9 cellular contexts compared by ENCODE assay signal in the genomic region with DNA sequence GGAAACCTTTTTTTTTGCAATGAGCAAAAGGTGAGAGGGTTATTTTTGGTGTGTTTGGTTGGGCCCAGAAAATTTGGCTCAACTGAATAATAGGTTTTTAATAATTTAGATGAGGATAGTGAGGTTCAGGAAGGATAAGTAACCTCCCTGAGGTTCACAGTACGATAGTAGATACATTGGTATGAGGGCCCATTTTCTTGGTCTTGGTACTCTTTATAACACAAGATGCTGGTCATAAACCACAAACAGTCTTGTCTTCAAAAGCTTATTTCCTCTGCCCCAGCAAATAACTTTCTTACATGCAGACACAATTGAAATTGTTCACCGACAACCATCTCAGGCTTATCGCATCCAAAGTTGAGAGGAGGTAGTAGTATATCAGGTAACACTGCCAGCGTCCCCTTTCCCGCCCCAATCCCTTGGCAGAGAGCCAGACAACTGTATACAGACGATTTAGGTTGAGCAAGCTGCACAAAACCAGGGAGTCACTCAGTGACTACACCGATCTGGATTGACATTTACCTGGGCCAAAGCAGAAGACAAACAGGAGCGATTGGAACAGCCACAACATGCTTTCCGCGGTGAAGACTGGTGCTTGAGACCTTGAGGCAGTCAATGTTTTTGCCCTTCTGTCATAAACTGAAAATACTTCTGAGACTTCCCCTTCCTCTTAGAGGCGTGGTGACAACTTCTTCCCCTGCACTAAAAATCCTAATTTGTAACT. TPM values are rescaled to one million over a fixed set of nuclear protein-coding genes. Genes with fewer than 3 reads are reported as not detected.
A peak's percentile ranks its signal among the peaks of the same experiment; 100 is the strongest.
DNase-seq lines count a peak whose midpoint lies in the region; ATAC-seq, FAIRE-seq and TF ChIP-seq lines count a peak whose summit lies in the region.
"Had no signal": no experiment of that assay in that cellular context is flagged by ENCODE, and none has a peak within 500 bp of the region (broad histone marks: within the 10 kb centered on the region; RNA-seq: fewer than 3 reads in every experiment).

Gene SLAMF6 (minus strand): TSS at position 634 of the 724 bp plus-strand sequence. CDS start 63 bp downstream, at position 571.

- no peak within 1 kb of the TSS for H4K8ac ChIP-seq in trophoblast cell (ENCODE audit: low read depth, low read length)

- in situ Hi-C loops in HepG2 (cut with HindIII; ENCODE audit: extremely low pct_ligation_motif_present, low pct_unique_long_range_greater_than_20kb): no loop called here

- TF ChIP-seq RAD21 in HepG2 (CRISPR knock-in tag; IDR thresholded peaks at IDR 0.05): no peak

- H3K4me2 ChIP-seq in HepG2 (ENCODE audit: low read depth, low read length): no peak within 1 kb of the TSS
- H3K4me2 ChIP-seq in trophoblast cell (ENCODE audit: low read length): no peak within 1 kb of the TSS

- H2AK5ac ChIP-seq in trophoblast cell (ENCODE audit: low read length): no peak within 1 kb of the TSS

- H3K36me3 Mint-ChIP-seq in T-helper 1 cell treated with Interleukin-12 subunit alpha and Interleukin-12 subunit beta and Interleukin-4 antibody, amounts not matched to agents 30 μg/mL and 1 μg/mL, for 36 hours (ENCODE audit: low read depth): peaks cover 30% of the 10 kb centered on the region
- no peaks in the 10 kb centered on the region for H3K36me3 Mint-ChIP-seq in type B pancreatic cell

- no TSS peak for BruUV-seq in HepG2 (replicated peaks; lab: Mats Ljungman, UMichigan)

- TF ChIP-seq POLR2A in right lobe of liver (IDR thresholded peaks at IDR 0.05) (no peak), HepG2 (IDR thresholded peaks at IDR 0.05; ENCODE audit: insufficient read depth in 1 of 2, low read depth in 2 of 2, low read length in 2 of 2) (no peak)

- no peaks in the 10 kb centered on the region for H3K27me3 Mint-ChIP-seq in T-helper 1 cell treated with Interleukin-12 subunit alpha and Interleukin-12 subunit beta and Interleukin-4 antibody, amounts not matched to agents 30 μg/mL and 1 μg/mL, for 36 hours (ENCODE audit: low read depth)
- H3K27me3 Mint-ChIP-seq in type B pancreatic cell: peaks cover 1% of the 10 kb centered on the region

- no peak within 1 kb of the TSS for H4K12ac ChIP-seq in trophoblast cell (ENCODE audit: low read depth, low read length)

- peaks cover 55% of the 10 kb centered on the region for H3K4me1 Mint-ChIP-seq in T-helper 1 cell treated with Interleukin-12 subunit alpha and Interleukin-12 subunit beta and Interleukin-4 antibody, amounts not matched to agents 30 μg/mL and 1 μg/mL, for 36 hours (ENCODE audit: low read depth)
- no peaks in the 10 kb centered on the region for H3K4me1 Mint-ChIP-seq in type B pancreatic cell (ENCODE audit: unreplicated experiment)

- H3K27ac ChIP-seq in right lobe of liver: no peak within 1 kb of the TSS
- no peak within 1 kb of the TSS for H3K27ac ChIP-seq in HepG2 (ENCODE audit: extremely low read length, insufficient read depth, low read length)
- peak within 1 kb of the TSS; percentile 2 for H3K27ac ChIP-seq in duodenal mucosa (ENCODE audit: low read depth, low read length)
- no peak within 1 kb of the TSS for H3K27ac ChIP-seq in trophoblast cell (ENCODE audit: low read depth, low read length)

- DNase-seq in right lobe of liver (no peak), HepG2 (ENCODE audit: low spot score) (no peak), NCI-H526 (lab: John Stamatoyannopoulos, UW) (no peak), trophoblast cell (no peak), type B pancreatic cell (ENCODE audit: extremely low spot score, unreplicated experiment) (no peak), MG63 (no peak)

- no peaks in the 10 kb centered on the region for H4K20me1 ChIP-seq in HepG2 (ENCODE audit: insufficient read depth, low read length)

- intact Hi-C loops in right lobe of liver (cut with DNase I): no loop called here
- intact Hi-C loops in HepG2 (cut with micrococcal nuclease; ENCODE audit: unreplicated experiment): no loop called here

- H2BK120ac ChIP-seq in trophoblast cell (ENCODE audit: insufficient read depth, low read length, poor library complexity): no peak within 1 kb of the TSS

- H3K4me3 ChIP-seq in right lobe of liver (no peak within 1 kb of the TSS), HepG2 (replicated peaks in 1 of 3; ENCODE audit: insufficient read depth in 1 of 3, low read depth in 2 of 3, low read length in 3 of 3) (no peak within 1 kb of the TSS), duodenal mucosa (ENCODE audit: low read depth in 1 of 2, low read length in 2 of 2) (peak within 1 kb of the TSS; percentile 45 to 66), trophoblast cell (ENCODE audit: low read depth, low read length) (no peak within 1 kb of the TSS), MG63 (no peak within 1 kb of the TSS)

- peak within 1 kb of the TSS; percentile 89 for H3K27ac Mint-ChIP-seq in T-helper 1 cell treated with Interleukin-12 subunit alpha and Interleukin-12 subunit beta and Interleukin-4 antibody, amounts not matched to agents 30 μg/mL and 1 μg/mL, for 36 hours
- no peak within 1 kb of the TSS for H3K27ac Mint-ChIP-seq in type B pancreatic cell

- H2BK12ac ChIP-seq in trophoblast cell (ENCODE audit: low read length): no peak within 1 kb of the TSS

- H2AFZ ChIP-seq in HepG2 (ENCODE audit: low read length): no peak within 1 kb of the TSS
- no peak within 1 kb of the TSS for H2AFZ ChIP-seq in trophoblast cell (ENCODE audit: insufficient read depth, low read length, poor library complexity)

- 62% methylated on average over 10 of the region's 11 CpGs for WGBS in right lobe of liver (ENCODE audit: insufficient coverage, low coverage, low lambda C conversion rate, missing lambda C conversion rate)
- 33% methylated on average over 11 of the region's 11 CpGs for WGBS in HepG2 (ENCODE audit: low lambda C conversion rate)
- WGBS in trophoblast cell (ENCODE audit: extremely low coverage, insufficient coverage, insufficient read length): no CpG with 5 or more reads among the region's 11 CpGs

- ATAC-seq in right lobe of liver (peak in 3 of 4 donors; percentile 32 to 54 (median 37)), HepG2 (no peak)

- H3K79me2 ChIP-seq in HepG2 (ENCODE audit: insufficient read depth, low read length) (no peaks in the 10 kb centered on the region), trophoblast cell (ENCODE audit: control insufficient read depth, insufficient read depth, low read length, poor library complexity) (no peaks in the 10 kb centered on the region)

- H3K4ac ChIP-seq in trophoblast cell (ENCODE audit: low read depth, low read length): no peak within 1 kb of the TSS

- TF ChIP-seq EP300 in HepG2 (IDR thresholded peaks at IDR 0.05; ENCODE audit: low read depth in 2 of 2, low read length in 2 of 2): no peak
- TF ChIP-seq EP300 in HepG2 (CRISPR knock-in tag; IDR thresholded peaks at IDR 0.05; ENCODE audit: borderline replicate concordance): no peak

- peaks cover 24% of the 10 kb centered on the region for H3K9me3 Mint-ChIP-seq in T-helper 1 cell treated with Interleukin-12 subunit alpha and Interleukin-12 subunit beta and Interleukin-4 antibody, amounts not matched to agents 30 μg/mL and 1 μg/mL, for 36 hours
- no peaks in the 10 kb centered on the region for H3K9me3 Mint-ChIP-seq in type B pancreatic cell

- H3K23ac ChIP-seq in trophoblast cell (ENCODE audit: low read length): no peak within 1 kb of the TSS

- H3K9me3 ChIP-seq in right lobe of liver: no peaks in the 10 kb centered on the region
- no peaks in the 10 kb centered on the region for H3K9me3 ChIP-seq in HepG2 (ENCODE audit: low read length)
- no peaks in the 10 kb centered on the region for H3K9me3 ChIP-seq in duodenal mucosa (ENCODE audit: control insufficient read depth in 1 of 2, low read length in 2 of 2)
- H3K9me3 ChIP-seq in trophoblast cell (ENCODE audit: insufficient read depth, low read depth, low read length): no peaks in the 10 kb centered on the region
- H3K9me3 ChIP-seq in MG63: no peaks in the 10 kb centered on the region; the same call in 1 of the 2 replicates

- CTCF ChIA-PET in HepG2 (lab: Yijun Ruan, JAX; ENCODE audit: low intra/inter-chr PET ratio, low total read pairs): no interaction called here

- no peaks in the 10 kb centered on the region for H3K27me3 ChIP-seq in right lobe of liver
- H3K27me3 ChIP-seq in HepG2 (ENCODE audit: control insufficient read depth in 1 of 2, insufficient read depth in 2 of 2, low read length in 2 of 2): no peaks in the 10 kb centered on the region
- no peaks in the 10 kb centered on the region for H3K27me3 ChIP-seq in duodenal mucosa (ENCODE audit: control insufficient read depth in 1 of 2, insufficient read depth in 2 of 2, low read length in 2 of 2)
- no peaks in the 10 kb centered on the region for H3K27me3 ChIP-seq in trophoblast cell (ENCODE audit: insufficient read depth, low read length)
- no peaks in the 10 kb centered on the region for H3K27me3 ChIP-seq in MG63

- no peak within 1 kb of the TSS for H2BK5ac ChIP-seq in trophoblast cell (ENCODE audit: low read depth, low read length, poor library complexity)

- H4K91ac ChIP-seq in trophoblast cell (ENCODE audit: low read depth, low read length): no peak within 1 kb of the TSS

- H3K4me3 Mint-ChIP-seq in T-helper 1 cell treated with Interleukin-12 subunit alpha and Interleukin-12 subunit beta and Interleukin-4 antibody, amounts not matched to agents 30 μg/mL and 1 μg/mL, for 36 hours: peak within 1 kb of the TSS; percentile 85
- no peak within 1 kb of the TSS for H3K4me3 Mint-ChIP-seq in type B pancreatic cell

- no peak for FAIRE-seq in HepG2 (lab: Jason Lieb, UNC)

- no peaks in the 10 kb centered on the region for H3K79me1 ChIP-seq in trophoblast cell (ENCODE audit: low read length)

- POLR2A ChIA-PET in HepG2 (lab: Yijun Ruan, JAX): no interaction called here

- H3K9ac ChIP-seq in HepG2 (ENCODE audit: insufficient read depth, low read depth, low read length) (no peak within 1 kb of the TSS), duodenal mucosa (ENCODE audit: low read depth in 1 of 2, low read length in 2 of 2) (peak within 1 kb of the TSS in 1 of 2 donors; percentile 54), trophoblast cell (ENCODE audit: low read length) (no peak within 1 kb of the TSS)

- H3K36me3 ChIP-seq in right lobe of liver: no peaks in the 10 kb centered on the region
- H3K36me3 ChIP-seq in HepG2 (replicated peaks in 1 of 2; ENCODE audit: control insufficient read depth in 1 of 2, insufficient read depth in 2 of 2, low read length in 2 of 2): no peaks in the 10 kb centered on the region
- H3K36me3 ChIP-seq in duodenal mucosa (ENCODE audit: control insufficient read depth in 1 of 2, insufficient read depth in 2 of 2, low read length in 2 of 2): no peaks in the 10 kb centered on the region
- no peaks in the 10 kb centered on the region for H3K36me3 ChIP-seq in trophoblast cell (ENCODE audit: control insufficient read depth in 1 of 2, insufficient read depth in 2 of 2, low read length in 2 of 2)
- H3K36me3 ChIP-seq in MG63: no peaks in the 10 kb centered on the region

- no peaks in the 10 kb centered on the region for H3K4me1 ChIP-seq in right lobe of liver
- no peaks in the 10 kb centered on the region for H3K4me1 ChIP-seq in HepG2 (ENCODE audit: insufficient read depth, low read length)
- H3K4me1 ChIP-seq in duodenal mucosa (ENCODE audit: control insufficient read depth in 1 of 2, insufficient read depth in 2 of 2, low read length in 2 of 2): peaks cover 7 to 10% of the 10 kb centered on the region in 2 donors
- no peaks in the 10 kb centered on the region for H3K4me1 ChIP-seq in trophoblast cell (ENCODE audit: control insufficient read depth in 1 of 2, insufficient read depth in 2 of 2, low read length in 2 of 2)

- no peak within 1 kb of the TSS for H3K14ac ChIP-seq in trophoblast cell (ENCODE audit: low read length)

- TF ChIP-seq CTCF in right lobe of liver (IDR thresholded peaks at IDR 0.05) (no peak), HepG2 (CRISPR knock-in tag; IDR thresholded peaks at IDR 0.05) (no peak), type B pancreatic cell (conservative IDR thresholded peaks at IDR 0.05) (no peak)

- no peak within 1 kb of the TSS for H3K18ac ChIP-seq in trophoblast cell (ENCODE audit: low read length)

RNA-seq across cellular contexts. Expression of gene SLAMF6, which starts in this region (rescaled TPM):
- total RNA-seq in right lobe of liver (1 to 10 TPM in 1 of 6 experiments, under 1 TPM in 5; 0.26 to 1.1 (median 0.69) TPM), HepG2 (2016; rRNA removed; fragmentation: Illumina TruSeq; extraction: Trizol) (not detected in 2 replicates), type B pancreatic cell (ENCODE audit: low replicate concordance) (not detected in 2 replicates)
- not detected in 2 replicates for total RNA-seq in HepG2 (2016; cell fraction: cytosol; rRNA removed; fragmentation: Illumina TruSeq; extraction: Trizol; ENCODE audit: low read depth)
- total RNA-seq in HepG2 (2016; cell fraction: insoluble cytoplasmic fraction; rRNA removed; fragmentation: Illumina TruSeq; extraction: Trizol): not detected in 2 replicates
- total RNA-seq in HepG2 (2016; cell fraction: membrane; rRNA removed; fragmentation: Illumina TruSeq; extraction: Trizol): not detected in 2 replicates
- not detected in 2 replicates for total RNA-seq in HepG2 (2016; cell fraction: nucleus; rRNA removed; fragmentation: Illumina TruSeq; extraction: Trizol)
- polyA plus RNA-seq in HepG2 (2011; rRNA removed): not detected in 2 replicates
- polyA plus RNA-seq in HepG2 (2011; cell fraction: cytosol; rRNA removed): not detected in 2 replicates
- not detected in 2 replicates for polyA plus RNA-seq in HepG2 (2011; cell fraction: nucleus; rRNA removed)
- not detected in 2 replicates for polyA plus RNA-seq in HepG2 (2012)
- not detected in 2 replicates for polyA plus RNA-seq in HepG2 (2016; cell fraction: cytosol; fragmentation: Illumina TruSeq; extraction: Trizol; ENCODE audit: low read depth)
- not detected in 2 replicates for polyA plus RNA-seq in HepG2 (2016; cell fraction: insoluble cytoplasmic fraction; fragmentation: Illumina TruSeq; extraction: Trizol; ENCODE audit: low read depth)
- not detected in 2 replicates for polyA plus RNA-seq in HepG2 (2016; cell fraction: membrane; fragmentation: Illumina TruSeq; extraction: Trizol; ENCODE audit: low read depth)
- not detected in 2 replicates for polyA plus RNA-seq in HepG2 (2016; cell fraction: nucleus; fragmentation: Illumina TruSeq; extraction: Trizol; ENCODE audit: insufficient read depth, low read depth)
- polyA minus RNA-seq in HepG2 (2011; rRNA and poly(A)+ RNA removed; ENCODE audit: low replicate concordance): not detected in 2 replicates
- polyA minus RNA-seq in HepG2 (2011; cell fraction: cytosol; rRNA and poly(A)+ RNA removed): not detected in 2 replicates
- polyA minus RNA-seq in HepG2 (2011; cell fraction: nucleus; rRNA and poly(A)+ RNA removed): not detected in 2 replicates
- polyA plus RNA-seq in trophoblast cell (2013): not detected in 2 replicates
- total RNA-seq in MG63 (2014; rRNA removed; shearing (Covaris generic); ENCODE audit: low replicate concordance): not detected in 2 replicates
- total RNA-seq: Daoy had no signal

Comparison
In these comparisons a context has a peak if more than half of its experiments do, and no peak if none do; other contexts are left out.
1. H3K4me3 ChIP-seq: peak in duodenal mucosa (2 of 2); none in right lobe of liver (0 of 3), HepG2 (0 of 3), trophoblast cell (single experiment) and MG63 (single experiment).